In the genomic region with DNA sequence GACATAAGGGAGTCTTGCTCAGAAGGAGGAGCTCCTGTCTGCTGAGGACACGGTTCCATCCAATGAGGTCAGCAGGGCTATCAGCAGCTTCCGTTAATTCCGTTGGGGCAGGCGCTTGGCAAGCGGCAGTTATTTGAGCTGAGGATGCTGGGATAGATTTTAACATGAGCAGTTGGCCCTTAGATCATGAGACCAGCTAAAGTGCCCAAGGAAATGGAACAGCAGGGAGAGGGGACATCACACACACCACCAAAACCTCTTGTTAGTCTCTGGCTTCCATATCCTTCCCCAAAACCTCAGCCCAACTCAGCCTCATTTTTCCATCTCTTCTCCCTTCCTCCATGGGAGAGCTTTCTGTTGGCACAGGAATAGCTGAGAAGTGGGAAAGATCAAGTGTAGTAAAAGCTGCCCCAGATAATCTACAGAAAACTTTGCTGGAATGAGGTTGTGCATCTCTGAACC, we compare ENCODE assay signal across 15 cellular contexts.
DNase-seq lines count a peak whose midpoint lies in the region; ATAC-seq, FAIRE-seq and TF ChIP-seq lines count a peak whose summit lies in the region.
"Had no signal": no experiment of that assay in that cellular context is flagged by ENCODE, and none has a peak within 500 bp of the region (broad histone marks: within the 10 kb centered on the region; RNA-seq: fewer than 3 reads in every experiment).

No MANE protein-coding gene starts in this region.

- H3K79me2 ChIP-seq in HepG2 (ENCODE audit: insufficient read depth, low read length), result no peaks in the 10 kb centered on the region

- FAIRE-seq in HepG2 (lab: Jason Lieb, UNC), result no peak
- FAIRE-seq: GM12878, RCC 7860 had no signal

- TF ChIP-seq POLR2A in HepG2 (IDR thresholded peaks at IDR 0.05; ENCODE audit: insufficient read depth in 1 of 2, low read depth in 2 of 2, low read length in 2 of 2), result no peak

- no peaks in the 10 kb centered on the region for H3K9me3 Mint-ChIP-seq in stimulated activated effector memory CD8-positive, alpha-beta T cell treated with anti-CD3 and anti-CD28 coated beads, Interleukin-12 subunit alpha, Interleukin-12 subunit beta, amount 100 ng/mL, for 72 hours
- H3K9me3 Mint-ChIP-seq: CD4-positive, alpha-beta T cell had no signal

- TF ChIP-seq CTCF in liver (IDR thresholded peaks at IDR 0.05; ENCODE audit: low read depth, low read length, missing input control), result no peak
- no peak for TF ChIP-seq CTCF in HepG2 (CRISPR knock-in tag; IDR thresholded peaks at IDR 0.05)
- no peak for TF ChIP-seq CTCF in RWPE1 (conservative IDR thresholded peaks at IDR 0.05; ENCODE audit: low read depth)

- intact Hi-C loops in HepG2 (cut with micrococcal nuclease; ENCODE audit: unreplicated experiment), result no loop called here

- H3K27ac Mint-ChIP-seq in stimulated activated effector memory CD8-positive, alpha-beta T cell treated with anti-CD3 and anti-CD28 coated beads, Interleukin-12 subunit alpha, Interleukin-12 subunit beta, amount 100 ng/mL, for 72 hours, result peak overlapping the region; percentile 84
- H3K27ac Mint-ChIP-seq: CD4-positive, alpha-beta T cell had no signal

- no peak overlapping the region for H3K4me3 ChIP-seq in liver (ENCODE audit: low read depth in 1 of 3, low read length in 3 of 3)
- H3K4me3 ChIP-seq in HepG2 (replicated peaks in 1 of 3; ENCODE audit: insufficient read depth in 1 of 3, low read depth in 2 of 3, low read length in 3 of 3), result no peak overlapping the region
- H3K4me3 ChIP-seq: GM12878, SJSA1 had no signal

- no peak overlapping the region for H3K4me2 ChIP-seq in HepG2 (ENCODE audit: low read depth, low read length)

- H3K4me3 Mint-ChIP-seq in stimulated activated effector memory CD8-positive, alpha-beta T cell treated with anti-CD3 and anti-CD28 coated beads, Interleukin-12 subunit alpha, Interleukin-12 subunit beta, amount 100 ng/mL, for 72 hours, result no peak overlapping the region
- H3K4me3 Mint-ChIP-seq: CD4-positive, alpha-beta T cell had no signal

- H3K4me1 Mint-ChIP-seq in stimulated activated effector memory CD8-positive, alpha-beta T cell treated with anti-CD3 and anti-CD28 coated beads, Interleukin-12 subunit alpha, Interleukin-12 subunit beta, amount 100 ng/mL, for 72 hours, result peaks cover 20% of the 10 kb centered on the region

- 80% methylated on average over 5 of the region's 5 CpGs for WGBS in liver
- WGBS in HepG2 (ENCODE audit: low lambda C conversion rate), result 74% methylated on average over 5 of the region's 5 CpGs

- DNase-seq in HepG2 (ENCODE audit: low spot score), result no peak
- no peak for DNase-seq in RWPE1 (ENCODE audit: low spot score)
- no peak for DNase-seq in epithelial cell of prostate (ENCODE audit: low read depth, low spot score)
- no peak for DNase-seq in stimulated activated effector memory CD8-positive, alpha-beta T cell treated with anti-CD3 and anti-CD28 coated beads, Interleukin-12 subunit alpha, Interleukin-12 subunit beta, amount 100 ng/mL, for 72 hours (ENCODE audit: low spot score in 2 of 2)
- no peak for DNase-seq in SW480 (ENCODE audit: low spot score)
- no peak for DNase-seq in midbrain (lab: John Stamatoyannopoulos, UW)
- DNase-seq: ACHN; Calu3; CD4-positive, alpha-beta T cell; NCI-H1930; NCI-H510A treated with DMSO at 0.1 percent for 48 hours had no signal

- in situ Hi-C loops in HepG2 (cut with HindIII; ENCODE audit: extremely low pct_ligation_motif_present, low pct_unique_long_range_greater_than_20kb), result loop anchor here (25.0 kb wide), 1 partner anchor 115 kb away; no protein-coding TSS in a partner anchor

- H3K4me1 ChIP-seq in liver (ENCODE audit: control insufficient read depth in 4 of 4, insufficient read depth in 4 of 4, low read length in 3 of 4) (no peaks in the 10 kb centered on the region), HepG2 (ENCODE audit: insufficient read depth, low read length) (peaks cover 54% of the 10 kb centered on the region)

- peaks cover 6% of the 10 kb centered on the region for H3K36me3 Mint-ChIP-seq in stimulated activated effector memory CD8-positive, alpha-beta T cell treated with anti-CD3 and anti-CD28 coated beads, Interleukin-12 subunit alpha, Interleukin-12 subunit beta, amount 100 ng/mL, for 72 hours

- POLR2A ChIA-PET in HepG2 (lab: Yijun Ruan, JAX), result no interaction called here
- POLR2A ChIA-PET in RWPE1 (lab: Yijun Ruan, JAX; ENCODE audit: low non-redundant PET), result no interaction called here

- H3K9me3 ChIP-seq in liver (ENCODE audit: control insufficient read depth in 4 of 4, low read length in 3 of 4), result no peaks in the 10 kb centered on the region
- H3K9me3 ChIP-seq in HepG2 (ENCODE audit: low read length), result no peaks in the 10 kb centered on the region
- H3K9me3 ChIP-seq: SJSA1 had no signal

- no peaks in the 10 kb centered on the region for H3K27me3 ChIP-seq in liver (ENCODE audit: control insufficient read depth in 4 of 4, insufficient read depth in 4 of 4, low read length in 3 of 4)
- H3K27me3 ChIP-seq in HepG2 (ENCODE audit: control insufficient read depth in 1 of 2, insufficient read depth in 2 of 2, low read length in 2 of 2), result no peaks in the 10 kb centered on the region
- H3K27me3 ChIP-seq: SJSA1 had no signal

- no peak for TF ChIP-seq EP300 in HepG2 (IDR thresholded peaks at IDR 0.05; ENCODE audit: low read depth in 2 of 2, low read length in 2 of 2)
- TF ChIP-seq EP300 in HepG2 (CRISPR knock-in tag; IDR thresholded peaks at IDR 0.05; ENCODE audit: borderline replicate concordance), result no peak

- H3K9ac ChIP-seq in liver (ENCODE audit: low read depth in 1 of 2, low read length in 2 of 2), result no peak overlapping the region
- H3K9ac ChIP-seq in HepG2 (ENCODE audit: insufficient read depth, low read depth, low read length), result no peak overlapping the region

- BruUV-seq in HepG2 (replicated peaks; lab: Mats Ljungman, UMichigan), result no TSS peak

- no peaks in the 10 kb centered on the region for H3K36me3 ChIP-seq in liver (ENCODE audit: control insufficient read depth in 4 of 4, insufficient read depth in 3 of 4, low read depth in 1 of 4, low read length in 3 of 4)
- H3K36me3 ChIP-seq in HepG2 (replicated peaks in 1 of 2; ENCODE audit: control insufficient read depth in 1 of 2, insufficient read depth in 2 of 2, low read length in 2 of 2), result no peaks in the 10 kb centered on the region; a peak in 1 of 5 replicates
- H3K36me3 ChIP-seq: SJSA1 had no signal

- CTCF ChIA-PET in HepG2 (lab: Yijun Ruan, JAX; ENCODE audit: low intra/inter-chr PET ratio, low total read pairs), result no interaction called here
- CTCF ChIA-PET in RWPE1 (lab: Yijun Ruan, JAX), result interaction anchor here (0.7 kb wide), 1 partner anchor 103 kb away, joined by 3 read pairs; no protein-coding TSS in a partner anchor

- H3K27ac ChIP-seq in liver (ENCODE audit: low read depth in 1 of 2, low read length in 2 of 2) (no peak overlapping the region), HepG2 (ENCODE audit: extremely low read length, insufficient read depth, low read length) (no peak overlapping the region), RWPE1 (peak overlapping the region; percentile 60), epithelial cell of prostate (peak overlapping the region; percentile 80)
- H3K27ac ChIP-seq: SJSA1 had no signal

- TF ChIP-seq RAD21 in liver (IDR thresholded peaks at IDR 0.05) (no peak), HepG2 (CRISPR knock-in tag; IDR thresholded peaks at IDR 0.05) (no peak)

- no peaks in the 10 kb centered on the region; the same call in 1 of the 2 replicates for H4K20me1 ChIP-seq in HepG2 (ENCODE audit: insufficient read depth, low read length)

- no peak overlapping the region for H2AFZ ChIP-seq in HepG2 (ENCODE audit: low read length)

- ATAC-seq in HepG2, result no peak
- no peak for ATAC-seq in stimulated activated effector memory CD8-positive, alpha-beta T cell treated with anti-CD3 and anti-CD28 coated beads, Interleukin-12 subunit alpha, Interleukin-12 subunit beta, amount 100 ng/mL, for 72 hours
- ATAC-seq: GM12878 had no signal

TF ChIP-seq in liver, 16 proteins besides CTCF, POLR2A, EP300 and RAD21:
- TF ChIP-seq NR2F2 (IDR thresholded peaks at IDR 0.05) (peak; percentile 34), EGR1 (IDR thresholded peaks at IDR 0.05; ENCODE audit: low read depth in 2 of 2) (no peak)

TF ChIP-seq in HepG2, 621 proteins besides CTCF, POLR2A, EP300 and RAD21 (continues in another document):
- TF ChIP-seq NCOA2 (CRISPR knock-in tag; IDR thresholded peaks at IDR 0.05) (no peak), ZNF317 (CRISPR knock-in tag; IDR thresholded peaks at IDR 0.05) (no peak), ZNF510 (CRISPR knock-in tag; IDR thresholded peaks at IDR 0.05; ENCODE audit: low read depth) (no peak), ZNF260 (CRISPR knock-in tag; IDR thresholded peaks at IDR 0.05; ENCODE audit: borderline replicate concordance, low read depth) (no peak), NR2C2 (CRISPR knock-in tag; IDR thresholded peaks at IDR 0.05; ENCODE audit: borderline replicate concordance) (no peak), ZNF546 (CRISPR knock-in tag; conservative IDR thresholded peaks at IDR 0.05) (no peak), SRY (CRISPR knock-in tag; IDR thresholded peaks at IDR 0.05) (no peak)
- TF ChIP-seq, protein P1, sequence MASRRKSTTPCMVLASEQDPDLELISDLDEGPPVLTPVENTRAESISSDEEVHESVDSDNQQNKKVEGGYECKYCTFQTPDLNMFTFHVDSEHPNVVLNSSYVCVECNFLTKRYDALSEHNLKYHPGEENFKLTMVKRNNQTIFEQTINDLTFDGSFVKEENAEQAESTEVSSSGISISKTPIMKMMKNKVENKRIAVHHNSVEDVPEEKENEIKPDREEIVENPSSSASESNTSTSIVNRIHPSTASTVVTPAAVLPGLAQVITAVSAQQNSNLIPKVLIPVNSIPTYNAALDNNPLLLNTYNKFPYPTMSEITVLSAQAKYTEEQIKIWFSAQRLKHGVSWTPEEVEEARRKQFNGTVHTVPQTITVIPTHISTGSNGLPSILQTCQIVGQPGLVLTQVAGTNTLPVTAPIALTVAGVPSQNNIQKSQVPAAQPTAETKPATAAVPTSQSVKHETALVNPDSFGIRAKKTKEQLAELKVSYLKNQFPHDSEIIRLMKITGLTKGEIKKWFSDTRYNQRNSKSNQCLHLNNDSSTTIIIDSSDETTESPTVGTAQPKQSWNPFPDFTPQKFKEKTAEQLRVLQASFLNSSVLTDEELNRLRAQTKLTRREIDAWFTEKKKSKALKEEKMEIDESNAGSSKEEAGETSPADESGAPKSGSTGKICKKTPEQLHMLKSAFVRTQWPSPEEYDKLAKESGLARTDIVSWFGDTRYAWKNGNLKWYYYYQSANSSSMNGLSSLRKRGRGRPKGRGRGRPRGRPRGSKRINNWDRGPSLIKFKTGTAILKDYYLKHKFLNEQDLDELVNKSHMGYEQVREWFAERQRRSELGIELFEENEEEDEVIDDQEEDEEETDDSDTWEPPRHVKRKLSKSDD (CRISPR knock-in tag; IDR thresholded peaks at IDR 0.05; ENCODE audit: low read depth), result no peak
- TF ChIP-seq, protein P2, sequence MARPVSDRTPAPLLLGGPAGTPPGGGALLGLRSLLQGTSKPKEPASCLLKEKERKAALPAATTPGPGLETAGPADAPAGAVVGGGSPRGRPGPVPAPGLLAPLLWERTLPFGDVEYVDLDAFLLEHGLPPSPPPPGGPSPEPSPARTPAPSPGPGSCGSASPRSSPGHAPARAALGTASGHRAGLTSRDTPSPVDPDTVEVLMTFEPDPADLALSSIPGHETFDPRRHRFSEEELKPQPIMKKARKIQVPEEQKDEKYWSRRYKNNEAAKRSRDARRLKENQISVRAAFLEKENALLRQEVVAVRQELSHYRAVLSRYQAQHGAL (CRISPR knock-in tag; IDR thresholded peaks at IDR 0.05; ENCODE audit: not compliant biosample characterization), result no peak

Comparison
In these comparisons a context has a peak if more than half of its experiments do, and no peak if none do; other contexts are left out.
1. H3K27ac ChIP-seq: peak in RWPE1 (single experiment) and epithelial cell of prostate (single experiment); none in liver (0 of 2) and HepG2 (single experiment).